18 cellular contexts compared by ENCODE assay signal in the genomic region with DNA sequence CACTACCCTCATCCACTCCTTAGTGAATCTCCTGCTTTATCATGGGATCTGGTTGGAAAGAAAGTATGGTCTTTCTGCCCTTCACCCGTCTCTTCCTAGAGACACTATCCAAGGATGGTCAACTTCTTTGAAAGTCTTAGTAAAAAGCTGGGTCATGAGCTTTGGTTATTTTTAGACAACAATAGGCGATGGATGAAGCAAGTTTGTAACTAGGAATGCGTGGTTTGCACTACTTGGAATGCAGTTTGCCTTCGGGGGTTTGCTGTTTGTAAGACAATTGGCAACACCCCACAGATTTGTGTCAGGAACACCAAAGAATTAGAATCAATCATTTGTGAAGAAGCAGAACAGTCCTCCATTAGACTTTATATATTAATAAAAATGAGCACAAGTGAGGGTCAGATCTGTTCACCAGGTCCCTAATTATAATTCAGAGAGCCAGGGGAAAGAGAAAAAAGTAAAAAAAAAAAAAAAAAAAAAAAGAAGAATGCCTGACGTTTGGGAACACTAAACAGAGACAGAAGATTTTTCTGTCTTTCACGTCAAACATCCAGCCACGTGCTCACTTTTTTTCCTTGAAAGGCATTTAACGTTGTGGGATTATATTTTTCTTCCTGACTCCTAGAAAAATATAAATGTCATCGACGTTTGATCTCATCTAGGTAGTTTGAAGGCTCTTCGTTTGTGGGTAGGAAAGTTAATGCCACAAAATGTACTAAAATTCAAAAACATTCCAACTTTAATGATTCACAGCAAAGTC.
DNase-seq lines count a peak whose midpoint lies in the region; ATAC-seq and TF ChIP-seq lines count a peak whose summit lies in the region.
"Had no signal": no experiment of that assay in that cellular context is flagged by ENCODE, and none has a peak within 500 bp of the region (broad histone marks: within the 10 kb centered on the region; RNA-seq: fewer than 3 reads in every experiment).

No MANE protein-coding gene starts in this region.

- CTCF ChIA-PET in MCF 10A (lab: Yijun Ruan, JAX): interaction anchor here (0.5 to 6.5 kb wide), 9 partner anchors 31 to 252 kb away, joined by 3 to 81 read pairs (median 3); no protein-coding TSS in a partner anchor

- H3K9me3 Mint-ChIP-seq in HFFc6: no peaks in the 10 kb centered on the region
- H3K9me3 Mint-ChIP-seq in MCF 10A (ENCODE audit: unreplicated experiment): no peaks in the 10 kb centered on the region
- H3K9me3 Mint-ChIP-seq in type B pancreatic cell: peaks cover 5% of the 10 kb centered on the region
- H3K9me3 Mint-ChIP-seq: IgD-negative memory B cell, immature natural killer cell, memory B cell had no signal

- no TSS peak for BruUV-seq in MCF 10A (replicated peaks; lab: Mats Ljungman, UMichigan)

- no peak overlapping the region for H3K4me3 Mint-ChIP-seq in HFFc6
- H3K4me3 Mint-ChIP-seq in MCF 10A (ENCODE audit: unreplicated experiment): no peak overlapping the region
- H3K4me3 Mint-ChIP-seq in type B pancreatic cell: peak overlapping the region; percentile 15
- H3K4me3 Mint-ChIP-seq: activated CD8-positive, alpha-beta memory T cell treated with anti-CD3 and anti-CD28 coated beads, Interleukin-2, amount 10 ng/mL, durations not matched to agents 7 days and 5 days; CD14-positive monocyte; IgD-negative memory B cell; immature natural killer cell; memory B cell had no signal

- H3K27me3 ChIP-seq in spleen (replicated peaks in 1 of 7) (no peaks in the 10 kb centered on the region), right cardiac atrium (ENCODE audit: control insufficient read depth, insufficient read depth) (no peaks in the 10 kb centered on the region)
- H3K27me3 ChIP-seq: uterus had no signal

- TF ChIP-seq CTCF in HFFc6 (IDR thresholded peaks at IDR 0.05) (no peak), MCF 10A (IDR thresholded peaks at IDR 0.05; ENCODE audit: unreplicated experiment) (no peak), type B pancreatic cell (conservative IDR thresholded peaks at IDR 0.05) (no peak), spleen (IDR thresholded peaks at IDR 0.05 in 8 of 11, conservative IDR thresholded peaks at IDR 0.05 in 3 of 11) (no peak)

- H3K4me1 Mint-ChIP-seq in HFFc6 (ENCODE audit: low read depth): peaks cover 14% of the 10 kb centered on the region
- peaks cover 13% of the 10 kb centered on the region for H3K4me1 Mint-ChIP-seq in MCF 10A (ENCODE audit: insufficient read depth, unreplicated experiment)
- H3K4me1 Mint-ChIP-seq in type B pancreatic cell (ENCODE audit: unreplicated experiment): peaks cover 15% of the 10 kb centered on the region
- H3K4me1 Mint-ChIP-seq: activated CD8-positive, alpha-beta memory T cell treated with anti-CD3 and anti-CD28 coated beads, Interleukin-2, amount 10 ng/mL, durations not matched to agents 7 days and 5 days; CD14-positive monocyte; IgD-negative memory B cell; immature natural killer cell; memory B cell had no signal

- no peaks in the 10 kb centered on the region for H3K36me3 ChIP-seq in spleen
- H3K36me3 ChIP-seq: uterus had no signal

- H3K27ac Mint-ChIP-seq in HFFc6 (no peak overlapping the region), MCF 10A (ENCODE audit: low read depth, unreplicated experiment) (peak overlapping the region; percentile 68), type B pancreatic cell (peak overlapping the region; percentile 77)
- H3K27ac Mint-ChIP-seq: activated CD8-positive, alpha-beta memory T cell treated with anti-CD3 and anti-CD28 coated beads, Interleukin-2, amount 10 ng/mL, durations not matched to agents 7 days and 5 days; CD14-positive monocyte; IgD-negative memory B cell; immature natural killer cell; memory B cell had no signal

- intact Hi-C loops in MCF 10A (cut with micrococcal nuclease) (no loop called here), spleen (cut with DNase I; ENCODE audit: low total_unique reads) (no loop called here), right cardiac atrium (cut with DNase I) (loop anchor here in 1 of 4 donors (10.0 kb wide), 1 partner anchor 251 kb away; no protein-coding TSS in a partner anchor)

- no peak for ATAC-seq in right cardiac atrium
- ATAC-seq: activated CD8-positive, alpha-beta memory T cell treated with anti-CD3 and anti-CD28 coated beads, Interleukin-2, amount 10 ng/mL, durations not matched to agents 7 days and 5 days had no signal

- POLR2A ChIA-PET in MCF 10A (lab: Yijun Ruan, JAX): interaction anchor here (0.6 to 3.1 kb wide), 7 partner anchors 27 to 1782 kb away, joined by 3 to 19 read pairs (median 3); partner anchors contain the start of gene BTG3

- no peaks in the 10 kb centered on the region for H3K36me3 Mint-ChIP-seq in HFFc6 (ENCODE audit: low read depth)
- no peaks in the 10 kb centered on the region for H3K36me3 Mint-ChIP-seq in MCF 10A (ENCODE audit: insufficient read depth, unreplicated experiment)
- no peaks in the 10 kb centered on the region for H3K36me3 Mint-ChIP-seq in type B pancreatic cell
- H3K36me3 Mint-ChIP-seq: activated CD8-positive, alpha-beta memory T cell treated with anti-CD3 and anti-CD28 coated beads, Interleukin-2, amount 10 ng/mL, durations not matched to agents 7 days and 5 days; CD14-positive monocyte; IgD-negative memory B cell; immature natural killer cell; memory B cell had no signal

- H3K4me3 ChIP-seq in spleen (no peak overlapping the region), right cardiac atrium (ENCODE audit: low read length) (no peak overlapping the region)
- H3K4me3 ChIP-seq: uterus had no signal

- no peak for TF ChIP-seq POLR2A in spleen (IDR thresholded peaks at IDR 0.05)

- H3K4me1 ChIP-seq in spleen (no peaks in the 10 kb centered on the region), right cardiac atrium (ENCODE audit: control insufficient read depth, insufficient read depth, low read length) (no peaks in the 10 kb centered on the region)
- H3K4me1 ChIP-seq: uterus had no signal

- H3K27me3 Mint-ChIP-seq in HFFc6 (ENCODE audit: insufficient read depth): peaks cover 12% of the 10 kb centered on the region
- no peaks in the 10 kb centered on the region for H3K27me3 Mint-ChIP-seq in MCF 10A (ENCODE audit: insufficient read depth, unreplicated experiment)
- H3K27me3 Mint-ChIP-seq in type B pancreatic cell: no peaks in the 10 kb centered on the region

- H3K9me3 ChIP-seq in spleen (no peaks in the 10 kb centered on the region), right cardiac atrium (ENCODE audit: control insufficient read depth, low read length) (no peaks in the 10 kb centered on the region)
- H3K9me3 ChIP-seq: uterus had no signal

- DNase-seq in HFFc6 (peak; percentile 44), MCF 10A (ENCODE audit: unreplicated experiment) (peak; percentile 76), foreskin melanocyte (peak; percentile 98), type B pancreatic cell (ENCODE audit: extremely low spot score, unreplicated experiment) (no peak), spleen (no peak), NCI-H1694 treated with DMSO at 0.1 percent for 48 hours (lab: John Stamatoyannopoulos, UW) (no peak), right cardiac atrium (no peak)
- DNase-seq: activated CD8-positive, alpha-beta memory T cell treated with anti-CD3 and anti-CD28 coated beads, Interleukin-2, amount 10 ng/mL, durations not matched to agents 7 days and 5 days; activated effector memory CD4-positive, alpha-beta T cell treated with anti-CD3 and anti-CD28 coated beads, Interleukin-2, amount 50 U/mL, for 16 hours; DMS79 treated with DMSO at 0.1 percent for 48 hours; HCEC 1CT; immature natural killer cell; occipital lobe; stimulated activated naive CD4-positive, alpha-beta T cell; uterus had no signal

- no peak overlapping the region for H3K27ac ChIP-seq in spleen
- no peak overlapping the region for H3K27ac ChIP-seq in right cardiac atrium (ENCODE audit: low read length)

- 57 to 73% (median 60%) methylated on average over 11 of the region's 11 CpGs for WGBS in spleen, 5 donors
- WGBS in right cardiac atrium: 49% methylated on average over 11 of the region's 11 CpGs

Comparison
In these comparisons a context has a peak if more than half of its experiments do, and no peak if none do; other contexts are left out.
1. DNase-seq: peak in HFFc6 (single experiment), MCF 10A (single experiment) and foreskin melanocyte (single experiment); none in type B pancreatic cell (single experiment), spleen (single experiment), NCI-H1694 treated with DMSO at 0.1 percent for 48 hours (single experiment) and right cardiac atrium (0 of 3).